8 cellular contexts compared by ENCODE assay signal in genomic region chr13:96958286-96958891, GRCh38. TPM values are rescaled to one million over a fixed set of nuclear protein-coding genes. Genes with fewer than 3 reads are reported as not detected.
DNase-seq lines count a peak whose midpoint lies in the region; ATAC-seq and TF ChIP-seq lines count a peak whose summit lies in the region.

No MANE protein-coding gene starts in this region.

- H3K27ac Mint-ChIP-seq in mesothelial cell of epicardium: no peak overlapping the region
- H3K27ac Mint-ChIP-seq in naive thymus-derived CD8-positive, alpha-beta T cell: no peak overlapping the region

- no peaks in the 10 kb centered on the region for H3K4me1 Mint-ChIP-seq in mesothelial cell of epicardium
- H3K4me1 Mint-ChIP-seq in naive thymus-derived CD8-positive, alpha-beta T cell: no peaks in the 10 kb centered on the region

- no peak overlapping the region for H3K4me3 Mint-ChIP-seq in mesothelial cell of epicardium
- no peak overlapping the region for H3K4me3 Mint-ChIP-seq in naive thymus-derived CD8-positive, alpha-beta T cell

- POLR2A ChIA-PET in naive thymus-derived CD8-positive, alpha-beta T cell (lab: Charles Lee): no interaction called here

- peaks cover 2% of the 10 kb centered on the region for H3K27me3 Mint-ChIP-seq in mesothelial cell of epicardium (ENCODE audit: low read depth)
- H3K27me3 Mint-ChIP-seq in naive thymus-derived CD8-positive, alpha-beta T cell: no peaks in the 10 kb centered on the region

- H3K4me3 ChIP-seq in cardiac fibroblast (replicated peaks in 1 of 2; ENCODE audit: low read depth in 2 of 2, low read length in 2 of 2): no peak overlapping the region

- no peaks in the 10 kb centered on the region for H3K36me3 Mint-ChIP-seq in mesothelial cell of epicardium
- no peaks in the 10 kb centered on the region for H3K36me3 Mint-ChIP-seq in naive thymus-derived CD8-positive, alpha-beta T cell

- DNase-seq in EH (ENCODE audit: low read depth) (peak; percentile 21), NCI-H526 (lab: John Stamatoyannopoulos, UW) (peak; percentile 78 to 91), cardiac fibroblast (ENCODE audit: low read depth in 2 of 2) (peak; percentile 51 to 68), mesothelial cell of epicardium (ENCODE audit: low spot score in 2 of 2, unreplicated experiment in 2 of 2) (no peak)
- no peak for DNase-seq in naive thymus-derived CD8-positive, alpha-beta T cell
- DNase-seq in stimulated activated CD4-positive, alpha-beta T cell treated with anti-CD3 and anti-CD28 coated beads, Interleukin-2, amount 100 ng/mL, for 48 hours: no peak
- no peak for DNase-seq in activated CD4-positive, alpha-beta T cell treated with anti-CD3 and anti-CD28 coated beads, Interleukin-2, amount 50 U/mL, for 48 hours

- ATAC-seq in HG02642 (IDR thresholded peaks at IDR 0.05; ENCODE audit: poor library complexity, unreplicated experiment): peak; percentile 50
- no peak for ATAC-seq in naive thymus-derived CD8-positive, alpha-beta T cell

- peaks cover 10% of the 10 kb centered on the region for H3K9me3 Mint-ChIP-seq in mesothelial cell of epicardium
- peaks cover 0 to 12% (median 0%) of the 10 kb centered on the region in 9 donors for H3K9me3 Mint-ChIP-seq in naive thymus-derived CD8-positive, alpha-beta T cell

- TF ChIP-seq CTCF in cardiac fibroblast (IDR thresholded peaks at IDR 0.05; ENCODE audit: low read depth, low read length) (peak; percentile 75), mesothelial cell of epicardium (IDR thresholded peaks at IDR 0.05; ENCODE audit: unreplicated experiment) (peak; percentile 79)

RNA-seq across cellular contexts. Expression of gene OXGR1, which starts 35.9 kb away (rescaled TPM):
- total RNA-seq in mesothelial cell of epicardium: 0.18 to 0.38 TPM (median 0.35 TPM) in 3 replicates
- not detected for total RNA-seq in naive thymus-derived CD8-positive, alpha-beta T cell
- polyA plus RNA-seq in naive thymus-derived CD8-positive, alpha-beta T cell: not detected

Comparison
In these comparisons a context has a peak if more than half of its experiments do, and no peak if none do; other contexts are left out.
1. DNase-seq: peak in EH (single experiment), NCI-H526 (2 of 2) and cardiac fibroblast (2 of 2); none in mesothelial cell of epicardium (0 of 2), naive thymus-derived CD8-positive, alpha-beta T cell (0 of 10), stimulated activated CD4-positive, alpha-beta T cell treated with anti-CD3 and anti-CD28 coated beads, Interleukin-2, amount 100 ng/mL, for 48 hours (0 of 2) and activated CD4-positive, alpha-beta T cell treated with anti-CD3 and anti-CD28 coated beads, Interleukin-2, amount 50 U/mL, for 48 hours (0 of 2).